ENCODE assay signal across 29 cellular contexts in genomic region chr10:109972372-109973001, GRCh38.
"Had no signal": no experiment of that assay in that cellular context is flagged by ENCODE, and none has a peak within 500 bp of the region (broad histone marks: within the 10 kb centered on the region; RNA-seq: fewer than 3 reads in every experiment).

No MANE protein-coding gene starts in this region.

- H3K4me2 ChIP-seq: neural progenitor cell had no signal

- H3K4me1 ChIP-seq: gastrocnemius medialis, psoas muscle had no signal

- H3K4me3 ChIP-seq: ascending aorta, coronary artery, dorsolateral prefrontal cortex, gastrocnemius medialis, neural progenitor cell, psoas muscle, right atrium auricular region, testis, transverse colon had no signal

- ATAC-seq: activated CD4-positive, CD25-positive, alpha-beta regulatory T cell treated with anti-CD3 and anti-CD28 coated beads, Interleukin-2, amount 50 U/mL, for 24 hours; gastrocnemius medialis; left cardiac atrium; naive thymus-derived CD4-positive, alpha-beta T cell; psoas muscle; stimulated activated naive B cell treated with anti-CD40 and anti-IgM and Interleukin-4, amounts not matched to agents 10 μg/mL and 1 μg/mL and 100 μg/mL, for 72 hours had no signal

- H3K79me2 ChIP-seq: parathyroid adenoma had no signal

- H3K27ac ChIP-seq: ascending aorta, brain microvascular endothelial cell, coronary artery, gastrocnemius medialis, neural progenitor cell, parathyroid adenoma, psoas muscle, right atrium auricular region, transverse colon, WERI-Rb-1 had no signal

- H3K27me3 ChIP-seq: ascending aorta, brain microvascular endothelial cell, dorsolateral prefrontal cortex, gastrocnemius medialis, neural progenitor cell, right atrium auricular region, testis, transverse colon had no signal

- DNase-seq: activated CD4-positive, alpha-beta memory T cell treated with anti-CD3 and anti-CD28 coated beads for 36 hours; activated CD4-positive, alpha-beta T cell treated with anti-CD3 and anti-CD28 coated beads for 48 hours; activated CD8-positive, alpha-beta memory T cell treated with anti-CD3 and anti-CD28 coated beads, Interleukin-2, amount 50 U/mL, for 4 hours; activated gamma-delta T cell; activated naive CD4-positive, alpha-beta T cell treated with anti-CD3 and anti-CD28 coated beads, Interleukin-2, amount 10 ng/mL, durations not matched to agents 7 days and 5 days; activated naive CD8-positive, alpha-beta T cell treated with anti-CD3 and anti-CD28 coated beads, Interleukin-2, amount 10 ng/mL, durations not matched to agents 7 days and 5 days; activated T-cell treated with anti-CD3 and anti-CD28 coated beads, Interleukin-2, amount 50 U/mL, for 24 hours; brain microvascular endothelial cell; dorsolateral prefrontal cortex; effector memory CD4-positive, alpha-beta T cell; gastrocnemius medialis; glutamatergic neuron; islet precursor cell; left cardiac atrium; naive thymus-derived CD4-positive, alpha-beta T cell; occipital lobe; psoas muscle; stimulated activated CD4-positive, alpha-beta T cell treated with anti-CD3 and anti-CD28 coated beads, Interleukin-15, amount 100 ng/mL, for 24 hours; stimulated activated CD4-positive, alpha-beta T cell treated with anti-CD3 and anti-CD28 coated beads, Interleukin-2, amount 100 ng/mL, for 24 hours; stimulated activated naive B cell treated with anti-CD40 and anti-IgM and Interleukin-4, amounts not matched to agents 10 μg/mL and 1 μg/mL and 100 μg/mL, for 72 hours; testis; transverse colon; WERI-Rb-1 had no signal

- H3K36me3 ChIP-seq: ascending aorta, brain microvascular endothelial cell, gastrocnemius medialis, neural progenitor cell, right atrium auricular region, transverse colon, WERI-Rb-1 had no signal

- H3K9me3 ChIP-seq: ascending aorta, gastrocnemius medialis, psoas muscle, right atrium auricular region, testis, transverse colon had no signal

- H2AFZ ChIP-seq: neural progenitor cell, parathyroid adenoma had no signal

- H3K9ac ChIP-seq: neural progenitor cell, parathyroid adenoma had no signal
